Comparison of ENCODE assay signal across 2 cellular contexts in the genomic region with DNA sequence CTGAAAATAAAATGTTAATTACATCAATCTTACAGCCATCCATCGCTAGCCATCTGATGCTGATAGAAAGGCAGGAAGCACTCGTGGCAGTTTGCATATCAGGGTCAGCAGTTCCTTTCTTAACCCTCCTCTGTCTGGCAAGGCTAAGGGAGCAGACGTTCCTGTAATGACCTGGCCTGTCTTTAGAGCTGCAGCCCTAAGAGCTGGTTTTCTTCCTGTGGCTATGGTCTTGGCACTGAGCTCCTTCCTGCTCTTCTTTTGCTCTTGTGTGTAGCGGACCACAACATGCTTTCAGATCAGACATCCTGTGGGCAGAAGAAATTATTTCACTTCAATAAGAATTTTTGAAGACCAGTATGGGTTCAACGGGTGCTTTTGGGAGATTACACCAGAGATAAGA.
TF ChIP-seq lines count a peak whose summit lies in the region.

No MANE protein-coding gene starts in this region.

TF ChIP-seq in SK-N-SH, 30 proteins besides CTCF, POLR2A, EP300 and RAD21 (continued from another document):
- TF ChIP-seq, protein P1, sequence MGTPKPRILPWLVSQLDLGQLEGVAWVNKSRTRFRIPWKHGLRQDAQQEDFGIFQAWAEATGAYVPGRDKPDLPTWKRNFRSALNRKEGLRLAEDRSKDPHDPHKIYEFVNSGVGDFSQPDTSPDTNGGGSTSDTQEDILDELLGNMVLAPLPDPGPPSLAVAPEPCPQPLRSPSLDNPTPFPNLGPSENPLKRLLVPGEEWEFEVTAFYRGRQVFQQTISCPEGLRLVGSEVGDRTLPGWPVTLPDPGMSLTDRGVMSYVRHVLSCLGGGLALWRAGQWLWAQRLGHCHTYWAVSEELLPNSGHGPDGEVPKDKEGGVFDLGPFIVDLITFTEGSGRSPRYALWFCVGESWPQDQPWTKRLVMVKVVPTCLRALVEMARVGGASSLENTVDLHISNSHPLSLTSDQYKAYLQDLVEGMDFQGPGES (IDR thresholded peaks at IDR 0.05; ENCODE audit: low read depth, low read length): no peak
- TF ChIP-seq FOXM1 (IDR thresholded peaks at IDR 0.05; ENCODE audit: low read depth) (no peak), JUND (IDR thresholded peaks at IDR 0.05) (no peak), RCOR1 (IDR thresholded peaks at IDR 0.05; ENCODE audit: low read length) (no peak), FOXJ3 (CRISPR knock-in tag; IDR thresholded peaks at IDR 0.05) (no peak), POLR2AphosphoS5 (IDR thresholded peaks at IDR 0.05; ENCODE audit: low read depth, low read length) (no peak), ELF1 (IDR thresholded peaks at IDR 0.05) (no peak), TAF1 (IDR thresholded peaks at IDR 0.05; ENCODE audit: borderline replicate concordance, low read depth, low read length) (no peak), MEF2A (IDR thresholded peaks at IDR 0.05; ENCODE audit: borderline replicate concordance, low read depth) (no peak), GATA2 (CRISPR knock-in tag; IDR thresholded peaks at IDR 0.05) (no peak), FOSL2 (IDR thresholded peaks at IDR 0.05; ENCODE audit: borderline replicate concordance, low read depth) (no peak), GABPA (IDR thresholded peaks at IDR 0.05; ENCODE audit: low read depth) (no peak)
- TF ChIP-seq, protein P2, sequence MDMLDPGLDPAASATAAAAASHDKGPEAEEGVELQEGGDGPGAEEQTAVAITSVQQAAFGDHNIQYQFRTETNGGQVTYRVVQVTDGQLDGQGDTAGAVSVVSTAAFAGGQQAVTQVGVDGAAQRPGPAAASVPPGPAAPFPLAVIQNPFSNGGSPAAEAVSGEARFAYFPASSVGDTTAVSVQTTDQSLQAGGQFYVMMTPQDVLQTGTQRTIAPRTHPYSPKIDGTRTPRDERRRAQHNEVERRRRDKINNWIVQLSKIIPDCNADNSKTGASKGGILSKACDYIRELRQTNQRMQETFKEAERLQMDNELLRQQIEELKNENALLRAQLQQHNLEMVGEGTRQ (IDR thresholded peaks at IDR 0.05; ENCODE audit: borderline replicate concordance, low read depth, low read length): no peak
- TF ChIP-seq, protein P3, sequence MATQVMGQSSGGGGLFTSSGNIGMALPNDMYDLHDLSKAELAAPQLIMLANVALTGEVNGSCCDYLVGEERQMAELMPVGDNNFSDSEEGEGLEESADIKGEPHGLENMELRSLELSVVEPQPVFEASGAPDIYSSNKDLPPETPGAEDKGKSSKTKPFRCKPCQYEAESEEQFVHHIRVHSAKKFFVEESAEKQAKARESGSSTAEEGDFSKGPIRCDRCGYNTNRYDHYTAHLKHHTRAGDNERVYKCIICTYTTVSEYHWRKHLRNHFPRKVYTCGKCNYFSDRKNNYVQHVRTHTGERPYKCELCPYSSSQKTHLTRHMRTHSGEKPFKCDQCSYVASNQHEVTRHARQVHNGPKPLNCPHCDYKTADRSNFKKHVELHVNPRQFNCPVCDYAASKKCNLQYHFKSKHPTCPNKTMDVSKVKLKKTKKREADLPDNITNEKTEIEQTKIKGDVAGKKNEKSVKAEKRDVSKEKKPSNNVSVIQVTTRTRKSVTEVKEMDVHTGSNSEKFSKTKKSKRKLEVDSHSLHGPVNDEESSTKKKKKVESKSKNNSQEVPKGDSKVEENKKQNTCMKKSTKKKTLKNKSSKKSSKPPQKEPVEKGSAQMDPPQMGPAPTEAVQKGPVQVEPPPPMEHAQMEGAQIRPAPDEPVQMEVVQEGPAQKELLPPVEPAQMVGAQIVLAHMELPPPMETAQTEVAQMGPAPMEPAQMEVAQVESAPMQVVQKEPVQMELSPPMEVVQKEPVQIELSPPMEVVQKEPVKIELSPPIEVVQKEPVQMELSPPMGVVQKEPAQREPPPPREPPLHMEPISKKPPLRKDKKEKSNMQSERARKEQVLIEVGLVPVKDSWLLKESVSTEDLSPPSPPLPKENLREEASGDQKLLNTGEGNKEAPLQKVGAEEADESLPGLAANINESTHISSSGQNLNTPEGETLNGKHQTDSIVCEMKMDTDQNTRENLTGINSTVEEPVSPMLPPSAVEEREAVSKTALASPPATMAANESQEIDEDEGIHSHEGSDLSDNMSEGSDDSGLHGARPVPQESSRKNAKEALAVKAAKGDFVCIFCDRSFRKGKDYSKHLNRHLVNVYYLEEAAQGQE (IDR thresholded peaks at IDR 0.05; ENCODE audit: low read depth, low read length): no peak
- TF ChIP-seq, protein P4, sequence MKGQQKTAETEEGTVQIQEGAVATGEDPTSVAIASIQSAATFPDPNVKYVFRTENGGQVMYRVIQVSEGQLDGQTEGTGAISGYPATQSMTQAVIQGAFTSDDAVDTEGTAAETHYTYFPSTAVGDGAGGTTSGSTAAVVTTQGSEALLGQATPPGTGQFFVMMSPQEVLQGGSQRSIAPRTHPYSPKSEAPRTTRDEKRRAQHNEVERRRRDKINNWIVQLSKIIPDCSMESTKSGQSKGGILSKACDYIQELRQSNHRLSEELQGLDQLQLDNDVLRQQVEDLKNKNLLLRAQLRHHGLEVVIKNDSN (IDR thresholded peaks at IDR 0.05; ENCODE audit: borderline replicate concordance, low read depth): no peak

TF ChIP-seq in SK-N-SH treated with all-trans-retinoic acid at 6 μM for 48 hours, 23 proteins besides CTCF, POLR2A, EP300 and RAD21 (continued from another document):
- TF ChIP-seq, protein P5, sequence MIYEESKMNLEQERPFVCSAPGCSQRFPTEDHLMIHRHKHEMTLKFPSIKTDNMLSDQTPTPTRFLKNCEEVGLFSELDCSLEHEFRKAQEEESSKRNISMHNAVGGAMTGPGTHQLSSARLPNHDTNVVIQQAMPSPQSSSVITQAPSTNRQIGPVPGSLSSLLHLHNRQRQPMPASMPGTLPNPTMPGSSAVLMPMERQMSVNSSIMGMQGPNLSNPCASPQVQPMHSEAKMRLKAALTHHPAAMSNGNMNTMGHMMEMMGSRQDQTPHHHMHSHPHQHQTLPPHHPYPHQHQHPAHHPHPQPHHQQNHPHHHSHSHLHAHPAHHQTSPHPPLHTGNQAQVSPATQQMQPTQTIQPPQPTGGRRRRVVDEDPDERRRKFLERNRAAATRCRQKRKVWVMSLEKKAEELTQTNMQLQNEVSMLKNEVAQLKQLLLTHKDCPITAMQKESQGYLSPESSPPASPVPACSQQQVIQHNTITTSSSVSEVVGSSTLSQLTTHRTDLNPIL (CRISPR knock-in tag; IDR thresholded peaks at IDR 0.05; ENCODE audit: low read depth): no peak
- TF ChIP-seq CSDC2 (CRISPR knock-in tag; IDR thresholded peaks at IDR 0.05) (no peak), ISL1 (CRISPR knock-in tag; IDR thresholded peaks at IDR 0.05) (no peak), ARNTL (CRISPR knock-in tag; IDR thresholded peaks at IDR 0.05; ENCODE audit: borderline replicate concordance, low read depth) (no peak), ZC3H10 (CRISPR knock-in tag; IDR thresholded peaks at IDR 0.05) (no peak), ZNF8 (CRISPR knock-in tag; IDR thresholded peaks at IDR 0.05) (no peak), ZNF70 (CRISPR knock-in tag; IDR thresholded peaks at IDR 0.05) (no peak), PPARA (CRISPR knock-in tag; IDR thresholded peaks at IDR 0.05; ENCODE audit: borderline replicate concordance) (no peak), ZFP3 (CRISPR knock-in tag; IDR thresholded peaks at IDR 0.05) (no peak), ESRRG (CRISPR knock-in tag; IDR thresholded peaks at IDR 0.05) (no peak)
- TF ChIP-seq, protein P6, sequence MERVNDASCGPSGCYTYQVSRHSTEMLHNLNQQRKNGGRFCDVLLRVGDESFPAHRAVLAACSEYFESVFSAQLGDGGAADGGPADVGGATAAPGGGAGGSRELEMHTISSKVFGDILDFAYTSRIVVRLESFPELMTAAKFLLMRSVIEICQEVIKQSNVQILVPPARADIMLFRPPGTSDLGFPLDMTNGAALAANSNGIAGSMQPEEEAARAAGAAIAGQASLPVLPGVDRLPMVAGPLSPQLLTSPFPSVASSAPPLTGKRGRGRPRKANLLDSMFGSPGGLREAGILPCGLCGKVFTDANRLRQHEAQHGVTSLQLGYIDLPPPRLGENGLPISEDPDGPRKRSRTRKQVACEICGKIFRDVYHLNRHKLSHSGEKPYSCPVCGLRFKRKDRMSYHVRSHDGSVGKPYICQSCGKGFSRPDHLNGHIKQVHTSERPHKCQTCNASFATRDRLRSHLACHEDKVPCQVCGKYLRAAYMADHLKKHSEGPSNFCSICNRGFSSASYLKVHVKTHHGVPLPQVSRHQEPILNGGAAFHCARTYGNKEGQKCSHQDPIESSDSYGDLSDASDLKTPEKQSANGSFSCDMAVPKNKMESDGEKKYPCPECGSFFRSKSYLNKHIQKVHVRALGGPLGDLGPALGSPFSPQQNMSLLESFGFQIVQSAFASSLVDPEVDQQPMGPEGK (CRISPR knock-in tag; IDR thresholded peaks at IDR 0.05; ENCODE audit: borderline replicate concordance): no peak
